ENCODE assay signal across 18 cellular contexts in genomic region chr12:119249441-119249840, GRCh38.
DNase-seq lines count a peak whose midpoint lies in the region; ATAC-seq and TF ChIP-seq lines count a peak whose summit lies in the region.
"Had no signal": no experiment of that assay in that cellular context is flagged by ENCODE, and none has a peak within 500 bp of the region (broad histone marks: within the 10 kb centered on the region; RNA-seq: fewer than 3 reads in every experiment).

No MANE protein-coding gene starts in this region.

- peaks cover 0 to 5% (median 0%) of the 10 kb centered on the region in 12 donors for H3K9me3 ChIP-seq in heart left ventricle
- H3K9me3 ChIP-seq in right atrium auricular region: no peaks in the 10 kb centered on the region
- no peaks in the 10 kb centered on the region for H3K9me3 ChIP-seq in tibial nerve

- no peak for ATAC-seq in heart left ventricle
- ATAC-seq in stimulated activated naive B cell treated with anti-CD40 and anti-IgM and Interleukin-4, amounts not matched to agents 10 μg/mL and 1 μg/mL and 100 μg/mL, for 72 hours (replicated peaks): no peak
- ATAC-seq: Panc1 had no signal

- no peak for TF ChIP-seq CTCF in heart left ventricle (IDR thresholded peaks at IDR 0.05)
- no peak for TF ChIP-seq CTCF in right atrium auricular region (IDR thresholded peaks at IDR 0.05)
- TF ChIP-seq CTCF in tibial nerve (IDR thresholded peaks at IDR 0.05): no peak

- H3K27me3 Mint-ChIP-seq in stimulated activated naive B cell treated with anti-CD40 and anti-IgM and Interleukin-4, amounts not matched to agents 10 μg/mL and 1 μg/mL and 100 μg/mL, for 72 hours: peaks cover 4 to 5% of the 10 kb centered on the region in 2 donors

- TF ChIP-seq POLR2A in heart left ventricle (IDR thresholded peaks at IDR 0.05): no peak
- no peak for TF ChIP-seq POLR2A in tibial nerve (IDR thresholded peaks at IDR 0.05)

- DNase-seq in heart left ventricle (no peak), right atrium auricular region (ENCODE audit: low spot score) (no peak), NCI-H1694 treated with DMSO at 0.1 percent for 48 hours (lab: John Stamatoyannopoulos, UW) (peak; percentile 4), NCI-H748 treated with DMSO at 0.1 percent for 48 hours (lab: John Stamatoyannopoulos, UW) (peak; percentile 51), tibial nerve (ENCODE audit: low spot score in 2 of 2) (no peak), activated gamma-delta T cell (lab: John Stamatoyannopoulos, UW) (no peak)
- no peak for DNase-seq in stimulated activated naive B cell treated with anti-CD40 and anti-IgM and Interleukin-4, amounts not matched to agents 10 μg/mL and 1 μg/mL and 100 μg/mL, for 72 hours
- DNase-seq: DMS53, GM23248, H7, Karpas-422, NCI-H1092, NCI-H1417 treated with DMSO at 0.1 percent for 48 hours, NCI-H2029 treated with DMSO at 0.1 percent for 48 hours, NCI-H2171, NCI-H524 treated with DMSO at 0.1 percent for 48 hours, SHP77 treated with DMSO at 0.1 percent for 48 hours had no signal

- H3K36me3 ChIP-seq in heart left ventricle (no peaks in the 10 kb centered on the region), right atrium auricular region (no peaks in the 10 kb centered on the region), tibial nerve (no peaks in the 10 kb centered on the region)

- H3K4me3 ChIP-seq in heart left ventricle (no peak overlapping the region), right atrium auricular region (no peak overlapping the region), tibial nerve (no peak overlapping the region)
- H3K4me3 ChIP-seq: GM23248 had no signal

- H3K4me1 ChIP-seq in heart left ventricle (peaks cover 0 to 31% (median 13%) of the 10 kb centered on the region in 12 donors), right atrium auricular region (peaks cover 0 to 16% of the 10 kb centered on the region in 2 donors), tibial nerve (no peaks in the 10 kb centered on the region)

- H3K4me3 Mint-ChIP-seq in stimulated activated naive B cell treated with anti-CD40 and anti-IgM and Interleukin-4, amounts not matched to agents 10 μg/mL and 1 μg/mL and 100 μg/mL, for 72 hours: no peak overlapping the region

- peak overlapping the region; percentile 15 for H3K27ac Mint-ChIP-seq in stimulated activated naive B cell treated with anti-CD40 and anti-IgM and Interleukin-4, amounts not matched to agents 10 μg/mL and 1 μg/mL and 100 μg/mL, for 72 hours

- H3K9me3 Mint-ChIP-seq in stimulated activated naive B cell treated with anti-CD40 and anti-IgM and Interleukin-4, amounts not matched to agents 10 μg/mL and 1 μg/mL and 100 μg/mL, for 72 hours: peaks cover 5 to 8% of the 10 kb centered on the region in 2 donors

- no peaks in the 10 kb centered on the region for H3K4me1 Mint-ChIP-seq in stimulated activated naive B cell treated with anti-CD40 and anti-IgM and Interleukin-4, amounts not matched to agents 10 μg/mL and 1 μg/mL and 100 μg/mL, for 72 hours

- 62 to 75% (median 66%) methylated on average over 8 of the region's 8 CpGs for WGBS in heart left ventricle, 4 donors
- WGBS in tibial nerve, 2 donors: 77 to 87% methylated on average over 8 of the region's 8 CpGs

- no peaks in the 10 kb centered on the region for H3K36me3 Mint-ChIP-seq in stimulated activated naive B cell treated with anti-CD40 and anti-IgM and Interleukin-4, amounts not matched to agents 10 μg/mL and 1 μg/mL and 100 μg/mL, for 72 hours

- peak overlapping the region in 8 of 12 donors; percentile 16 to 62 (median 40) for H3K27ac ChIP-seq in heart left ventricle
- peak overlapping the region in 1 of 2 donors; percentile 27 for H3K27ac ChIP-seq in right atrium auricular region
- no peak overlapping the region for H3K27ac ChIP-seq in tibial nerve
- H3K27ac ChIP-seq: GM23248 had no signal

- intact Hi-C loops in heart left ventricle (cut with DNase I): loop anchor here in 4 of 10 donors (2.0 to 5.0 kb wide), 4 partner anchors 41 to 128 kb away; no protein-coding TSS in a partner anchor

- TF ChIP-seq EP300 in tibial nerve (IDR thresholded peaks at IDR 0.05): no peak

- H3K27me3 ChIP-seq in heart left ventricle (no peaks in the 10 kb centered on the region), right atrium auricular region (no peaks in the 10 kb centered on the region), tibial nerve (no peaks in the 10 kb centered on the region)

Comparison
In these comparisons a context has a peak if more than half of its experiments do, and no peak if none do; other contexts are left out.
1. DNase-seq: peak in NCI-H1694 treated with DMSO at 0.1 percent for 48 hours (single experiment) and NCI-H748 treated with DMSO at 0.1 percent for 48 hours (single experiment); none in heart left ventricle (0 of 5), right atrium auricular region (single experiment), stimulated activated naive B cell treated with anti-CD40 and anti-IgM and Interleukin-4, amounts not matched to agents 10 μg/mL and 1 μg/mL and 100 μg/mL, for 72 hours (single experiment), tibial nerve (0 of 2) and activated gamma-delta T cell (single experiment).
2. H3K27ac ChIP-seq: peak in heart left ventricle (8 of 12); none in tibial nerve (0 of 4).